In the genomic region with DNA sequence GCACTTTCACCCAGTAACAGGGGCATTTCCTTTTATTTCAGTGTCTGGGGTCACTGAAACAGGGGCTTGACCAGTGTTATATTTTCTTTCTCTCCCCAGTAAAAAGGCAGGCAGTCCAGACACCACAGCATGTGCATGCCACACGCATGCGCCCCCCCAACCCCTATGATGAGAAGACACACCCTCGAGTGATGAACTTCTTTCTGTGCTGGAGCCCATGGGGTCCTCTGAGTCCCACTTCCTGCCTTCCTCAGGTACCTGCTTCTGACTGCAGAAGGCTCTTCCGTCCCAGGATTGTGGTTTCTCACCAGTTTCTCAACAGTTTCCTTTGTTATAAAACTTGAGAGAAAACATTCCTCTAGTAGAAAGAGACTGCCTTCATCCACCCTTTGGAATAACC, we compare ENCODE assay signal across 15 cellular contexts.
"Had no signal": no experiment of that assay in that cellular context is flagged by ENCODE, and none has a peak within 500 bp of the region (broad histone marks: within the 10 kb centered on the region; RNA-seq: fewer than 3 reads in every experiment).

No MANE protein-coding gene starts in this region.

- H3K9me3 Mint-ChIP-seq: activated T-cell treated with anti-CD3 and anti-CD28 coated beads, Interleukin-2, amount 50 U/mL, for 72 hours; neural crest cell had no signal

- H3K36me3 ChIP-seq: ovary, transverse colon had no signal

- H3K4me3 Mint-ChIP-seq: activated T-cell treated with anti-CD3 and anti-CD28 coated beads, Interleukin-2, amount 50 U/mL, for 72 hours; neural crest cell had no signal

- H3K9me3 ChIP-seq: body of pancreas, ovary, transverse colon had no signal

- DNase-seq: activated CD4-positive, alpha-beta T cell treated with anti-CD3 and anti-CD28 coated beads, Interleukin-2, amount 50 U/mL, for 4 hours; activated T-cell treated with anti-CD3 and anti-CD28 coated beads, Interleukin-2, amount 50 U/mL, for 72 hours; amniotic stem cell; body of pancreas; central memory CD4-positive, alpha-beta T cell; effector CD8-positive, alpha-beta T cell; left ventricle myocardium superior; mesenchymal stem cell; ovary; retina; substantia nigra; transverse colon had no signal

- H3K27ac Mint-ChIP-seq: activated T-cell treated with anti-CD3 and anti-CD28 coated beads, Interleukin-2, amount 50 U/mL, for 72 hours had no signal

- ATAC-seq: activated T-cell treated with anti-CD3 and anti-CD28 coated beads, Interleukin-2, amount 50 U/mL, for 72 hours; body of pancreas; left ventricle myocardium superior had no signal

- H3K27me3 ChIP-seq: body of pancreas, ovary had no signal

- H3K4me3 ChIP-seq: body of pancreas, coronary artery, ovary, transverse colon had no signal

- H3K27ac ChIP-seq: body of pancreas, coronary artery, epithelial cell of prostate, ovary, transverse colon had no signal
